ENCODE assay signal across 10 cellular contexts in genomic region chr20:8854566-8854965, GRCh38.
DNase-seq lines count a peak whose midpoint lies in the region; ATAC-seq and TF ChIP-seq lines count a peak whose summit lies in the region.
"Had no signal": no experiment of that assay in that cellular context is flagged by ENCODE, and none has a peak within 500 bp of the region (broad histone marks: within the 10 kb centered on the region; RNA-seq: fewer than 3 reads in every experiment).

No MANE protein-coding gene starts in this region.

- peak overlapping the region; percentile 15 for H3K4me3 ChIP-seq in coronary artery
- peak overlapping the region in 4 of 5 donors; percentile 37 to 46 (median 44) for H3K4me3 ChIP-seq in subcutaneous abdominal adipose tissue (ENCODE audit: low read depth in 1 of 5, low read length in 5 of 5)

- DNase-seq in HFFc6 (peak; percentile 56), coronary artery (ENCODE audit: low spot score) (no peak), left lobe of liver (ENCODE audit: low spot score) (no peak)
- no peak for DNase-seq in activated CD4-positive, CD25-positive, alpha-beta regulatory T cell (lab: John Stamatoyannopoulos, UW)
- DNase-seq: activated CD4-positive, alpha-beta memory T cell treated with anti-CD3 and anti-CD28 coated beads, Interleukin-2, amount 10 ng/mL, durations not matched to agents 7 days and 5 days; stimulated activated CD4-positive, alpha-beta T cell treated with anti-CD3 and anti-CD28 coated beads, Interleukin-4, amount 100 ng/mL, for 24 hours had no signal

- H3K27ac ChIP-seq in coronary artery (peak overlapping the region; percentile 19 to 73), subcutaneous abdominal adipose tissue (ENCODE audit: low read depth, low read length) (no peak overlapping the region)

- H3K36me3 Mint-ChIP-seq in HFFc6 (ENCODE audit: low read depth) = peaks cover 7% of the 10 kb centered on the region; the same call in 1 of the 2 replicates

- no peaks in the 10 kb centered on the region for H3K36me3 ChIP-seq in subcutaneous abdominal adipose tissue (ENCODE audit: control insufficient read depth in 5 of 5, insufficient read depth in 5 of 5, low read length in 5 of 5)

- H3K27me3 Mint-ChIP-seq in HFFc6 (ENCODE audit: insufficient read depth) = peaks cover 1% of the 10 kb centered on the region; the same call in 1 of the 2 replicates
- H3K27me3 Mint-ChIP-seq: activated CD4-positive, alpha-beta memory T cell treated with anti-CD3 and anti-CD28 coated beads, Interleukin-2, amount 10 ng/mL, durations not matched to agents 7 days and 5 days had no signal

- H3K27me3 ChIP-seq in subcutaneous abdominal adipose tissue (ENCODE audit: control insufficient read depth in 5 of 5, insufficient read depth in 4 of 5, low read length in 5 of 5) = no peaks in the 10 kb centered on the region

- ATAC-seq in left lobe of liver (peak; percentile 33), HG03039 (IDR thresholded peaks at IDR 0.05; ENCODE audit: unreplicated experiment) (no peak), GM21526 (IDR thresholded peaks at IDR 0.05; ENCODE audit: low FRiP score, unreplicated experiment) (no peak), GM21423 (IDR thresholded peaks at IDR 0.05; ENCODE audit: unreplicated experiment) (no peak)

- no peak overlapping the region for H3K27ac Mint-ChIP-seq in HFFc6
- H3K27ac Mint-ChIP-seq: activated CD4-positive, alpha-beta memory T cell treated with anti-CD3 and anti-CD28 coated beads, Interleukin-2, amount 10 ng/mL, durations not matched to agents 7 days and 5 days had no signal

- H3K9me3 Mint-ChIP-seq in HFFc6 = no peaks in the 10 kb centered on the region
- H3K9me3 Mint-ChIP-seq: activated CD4-positive, alpha-beta memory T cell treated with anti-CD3 and anti-CD28 coated beads, Interleukin-2, amount 10 ng/mL, durations not matched to agents 7 days and 5 days had no signal

- peaks cover 23% of the 10 kb centered on the region for H3K4me1 Mint-ChIP-seq in HFFc6 (ENCODE audit: low read depth)
- H3K4me1 Mint-ChIP-seq: activated CD4-positive, alpha-beta memory T cell treated with anti-CD3 and anti-CD28 coated beads, Interleukin-2, amount 10 ng/mL, durations not matched to agents 7 days and 5 days had no signal

- no peak overlapping the region for H3K4me3 Mint-ChIP-seq in HFFc6
- H3K4me3 Mint-ChIP-seq: activated CD4-positive, alpha-beta memory T cell treated with anti-CD3 and anti-CD28 coated beads, Interleukin-2, amount 10 ng/mL, durations not matched to agents 7 days and 5 days had no signal

- H3K4me1 ChIP-seq in subcutaneous abdominal adipose tissue (ENCODE audit: control insufficient read depth in 5 of 5, insufficient read depth in 5 of 5, low read length in 5 of 5) = peaks cover 0 to 22% (median 13%) of the 10 kb centered on the region in 5 donors

- no peak for TF ChIP-seq CTCF in HFFc6 (IDR thresholded peaks at IDR 0.05)
- no peak for TF ChIP-seq CTCF in coronary artery (IDR thresholded peaks at IDR 0.05)

- H3K9ac ChIP-seq in subcutaneous abdominal adipose tissue (ENCODE audit: low read length in 5 of 5) = peak overlapping the region in 1 of 5 donors; percentile 62

- H3K9me3 ChIP-seq in subcutaneous abdominal adipose tissue (ENCODE audit: control insufficient read depth in 5 of 5, low read length in 5 of 5) = peaks cover 0 to 3% (median 0%) of the 10 kb centered on the region in 5 donors
